Comparison of ENCODE assay signal across 1 cellular context in genomic region chr2:72794572-72794971, GRCh38.
TF ChIP-seq lines count a peak whose summit lies in the region.

No MANE protein-coding gene starts in this region.

TF ChIP-seq in HCT116, 20 proteins besides CTCF, POLR2A, EP300 and RAD21:
- no peak for TF ChIP-seq ATF3 (IDR thresholded peaks at IDR 0.05)
- no peak for TF ChIP-seq EZH2 (IDR thresholded peaks at IDR 0.05)
- no peak for TF ChIP-seq ZFX (IDR thresholded peaks at IDR 0.05)
- TF ChIP-seq SRF (IDR thresholded peaks at IDR 0.05; ENCODE audit: low read depth) = no peak
- TF ChIP-seq SIN3A (IDR thresholded peaks at IDR 0.05; ENCODE audit: low read depth) = no peak
